Comparison of ENCODE assay signal across 6 cellular contexts in genomic region chr11:106051103-106051502, GRCh38.
"Had no signal": no experiment of that assay in that cellular context is flagged by ENCODE, and none has a peak within 500 bp of the region (broad histone marks: within the 10 kb centered on the region; RNA-seq: fewer than 3 reads in every experiment).

No MANE protein-coding gene starts in this region.

- ATAC-seq: HepG2, K562 had no signal

- DNase-seq: IMR-90, KBM-7 had no signal

- H3K27ac ChIP-seq: HL-60 had no signal

- H3K4me3 ChIP-seq: K562 had no signal

- FAIRE-seq: HepG2, HTR-8/SVneo, K562 had no signal
